In genomic region chr19:45819769-45820168, GRCh38 we compare ENCODE assay signal across 2 cellular contexts.
TF ChIP-seq lines count a peak whose summit lies in the region.

No MANE protein-coding gene starts in this region.

TF ChIP-seq in HEK293, 187 proteins besides CTCF, POLR2A, EP300 and RAD21:
- no peak for TF ChIP-seq HOXC10 (CRISPR knock-in tag; IDR thresholded peaks at IDR 0.05)
- no peak for TF ChIP-seq ZNF157 (tag by site-specific recombination; IDR thresholded peaks at IDR 0.05)
- TF ChIP-seq ZNF701 (tag by site-specific recombination; IDR thresholded peaks at IDR 0.05), result no peak
- TF ChIP-seq GLI4 (tag by site-specific recombination; IDR thresholded peaks at IDR 0.05), result no peak
- TF ChIP-seq ZNF37A (tag by site-specific recombination; IDR thresholded peaks at IDR 0.05), result no peak
- TF ChIP-seq ZNF629 (tag by site-specific recombination; IDR thresholded peaks at IDR 0.05), result no peak
- TF ChIP-seq ZNF830 (tag by site-specific recombination; IDR thresholded peaks at IDR 0.05; ENCODE audit: low read depth), result no peak
- TF ChIP-seq ZNF366 (tag by site-specific recombination; conservative IDR thresholded peaks at IDR 0.05), result no peak
- TF ChIP-seq SCRT1 (tag by site-specific recombination; IDR thresholded peaks at IDR 0.05; ENCODE audit: borderline replicate concordance), result no peak
- TF ChIP-seq WT1 (tag by site-specific recombination; IDR thresholded peaks at IDR 0.05), result no peak
- TF ChIP-seq HIC1 (tag by site-specific recombination; IDR thresholded peaks at IDR 0.05), result no peak
TF ChIP-seq in HEK293: peak in this region for 0.

TF ChIP-seq in K562, 482 proteins besides CTCF, POLR2A, EP300 and RAD21:
- TF ChIP-seq NONO (IDR thresholded peaks at IDR 0.05; ENCODE audit: low read depth in 2 of 2, low read length in 1 of 2), result no peak
- 0 out of 2 replicates have a peak, but pooled peaks have one; percentile 1 for TF ChIP-seq SUPT5H (IDR thresholded peaks at IDR 0.05)
- no peak for TF ChIP-seq CREB5 (CRISPR knock-in tag; IDR thresholded peaks at IDR 0.05)
